Comparison of ENCODE assay signal across 19 cellular contexts in the genomic region with DNA sequence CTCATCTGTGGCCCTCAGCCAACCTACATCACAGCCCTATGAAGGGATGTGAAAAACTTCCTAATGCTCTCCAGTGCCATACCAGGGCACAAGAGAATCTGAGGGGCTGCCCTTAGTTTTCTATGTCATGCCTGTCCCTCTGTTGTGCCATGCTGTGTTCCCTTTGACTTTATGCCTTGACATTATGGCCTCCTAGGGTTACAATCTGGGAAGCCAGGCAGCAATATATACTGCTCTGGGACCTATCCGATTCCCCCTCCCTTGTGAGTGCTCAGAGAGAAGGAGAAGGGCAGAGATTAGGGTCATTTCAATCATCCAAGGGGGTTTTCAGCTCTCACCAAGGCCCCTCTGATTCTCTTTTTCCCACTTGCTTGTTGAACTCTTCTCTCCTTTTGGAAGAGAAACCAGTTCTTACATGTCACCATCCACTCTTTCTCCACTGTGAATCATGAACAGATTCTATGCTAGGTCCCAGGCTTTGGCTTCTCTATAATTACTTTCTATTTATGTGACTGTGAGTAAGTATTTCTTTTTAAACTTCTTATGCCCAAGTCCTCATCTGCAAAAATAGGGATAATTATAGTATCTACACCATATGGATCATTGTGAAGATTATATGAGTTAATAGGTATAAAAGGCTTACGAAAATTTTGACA. TPM values are rescaled to one million over a fixed set of nuclear protein-coding genes. Genes with fewer than 3 reads are reported as not detected.
A peak's percentile ranks its signal among the peaks of the same experiment; 100 is the strongest.
DNase-seq lines count a peak whose midpoint lies in the region; ATAC-seq, FAIRE-seq and TF ChIP-seq lines count a peak whose summit lies in the region.
"Had no signal": no experiment of that assay in that cellular context is flagged by ENCODE, and none has a peak within 500 bp of the region (broad histone marks: within the 10 kb centered on the region; RNA-seq: fewer than 3 reads in every experiment).

No MANE protein-coding gene starts in this region.

- peak overlapping the region in 1 of 2 experiments; percentile 48 for H3K14ac ChIP-seq in mesenchymal stem cell (ENCODE audit: low read length in 2 of 2)

- no TSS peak for BruUV-seq in HepG2 (replicated peaks; lab: Mats Ljungman, UMichigan)

- H3K27ac ChIP-seq in HepG2 (ENCODE audit: extremely low read length, insufficient read depth, low read length) (no peak overlapping the region), right lobe of liver (no peak overlapping the region), mesenchymal stem cell (ENCODE audit: low read length, poor library complexity, severe bottlenecking) (no peak overlapping the region)

- H4K20me1 ChIP-seq in HepG2 (ENCODE audit: insufficient read depth, low read length): no peaks in the 10 kb centered on the region

- no peak for DNase-seq in HepG2 (ENCODE audit: low spot score)
- no peak for DNase-seq in right lobe of liver
- DNase-seq in bronchial epithelial cell (ENCODE audit: low read depth): peak; percentile 72
- no peak for DNase-seq in mesenchymal stem cell
- DNase-seq in NCI-H2081 (lab: John Stamatoyannopoulos, UW): no peak
- no peak for DNase-seq in dedifferentiated amniotic fluid mesenchymal stem cell (ENCODE audit: extremely low spot score)
- DNase-seq in GM10266 (ENCODE audit: extremely low spot score): no peak
- DNase-seq: COR-L47; DMS153; H7; KG1; MG63; NCI-H1092; NCI-H526 treated with DMSO at 0.1 percent for 48 hours; NK-92 treated with Interleukin-12 subunit alpha and Interleukin-12 subunit beta, amount 100 ng/mL, for 24 hours; SHP77 treated with DMSO at 0.1 percent for 48 hours had no signal

- H3K9ac ChIP-seq in HepG2 (ENCODE audit: insufficient read depth, low read depth, low read length): no peak overlapping the region
- H3K9ac ChIP-seq in mesenchymal stem cell (ENCODE audit: low read length): no peak overlapping the region

- H2AFZ ChIP-seq in HepG2 (ENCODE audit: low read length): peak overlapping the region; percentile 6
- no peak overlapping the region for H2AFZ ChIP-seq in mesenchymal stem cell (ENCODE audit: low read depth, low read length)

- peak overlapping the region; percentile 17 to 37 for H3K4ac ChIP-seq in mesenchymal stem cell (ENCODE audit: low read depth in 1 of 2, low read length in 2 of 2)

- H3K36me3 ChIP-seq in HepG2 (replicated peaks in 1 of 2; ENCODE audit: control insufficient read depth in 1 of 2, insufficient read depth in 2 of 2, low read length in 2 of 2): no peaks in the 10 kb centered on the region
- H3K36me3 ChIP-seq in right lobe of liver: no peaks in the 10 kb centered on the region
- no peaks in the 10 kb centered on the region for H3K36me3 ChIP-seq in bronchial epithelial cell (ENCODE audit: control insufficient read depth, insufficient read depth, low read length)
- no peaks in the 10 kb centered on the region for H3K36me3 ChIP-seq in mesenchymal stem cell (ENCODE audit: control insufficient read depth in 1 of 2, insufficient read depth in 2 of 2, low read depth in 1 of 2, low read length in 2 of 2)
- H3K36me3 ChIP-seq: MG63 had no signal

- FAIRE-seq in HepG2 (lab: Jason Lieb, UNC) (no peak), bronchial epithelial cell (lab: Jason Lieb, UNC) (no peak)
- FAIRE-seq: GM19239 had no signal

- H3K23ac ChIP-seq in mesenchymal stem cell (ENCODE audit: low read length in 2 of 2): no peak overlapping the region

- WGBS in HepG2 (ENCODE audit: low lambda C conversion rate): over 99% methylated on average over 2 of the region's 2 CpGs
- 100% methylated on average over 1 of the region's 2 CpGs for WGBS in right lobe of liver (ENCODE audit: insufficient coverage, low coverage, low lambda C conversion rate, missing lambda C conversion rate)
- 100% methylated on average over 2 of the region's 2 CpGs for WGBS in mesenchymal stem cell

- POLR2A ChIA-PET in HepG2 (lab: Yijun Ruan, JAX): interaction anchor here (1.5 to 3.5 kb wide), 2 partner anchors 14 to 26 kb away, joined by 21 to 24 read pairs; partner anchors contain the start of genes FRK and NT5DC1

- no peak overlapping the region for H3K4me3 ChIP-seq in HepG2 (replicated peaks in 1 of 3; ENCODE audit: insufficient read depth in 1 of 3, low read depth in 2 of 3, low read length in 3 of 3)
- H3K4me3 ChIP-seq in right lobe of liver: no peak overlapping the region
- no peak overlapping the region for H3K4me3 ChIP-seq in bronchial epithelial cell (ENCODE audit: low read depth, low read length)
- no peak overlapping the region for H3K4me3 ChIP-seq in mesenchymal stem cell (ENCODE audit: insufficient read depth in 1 of 2, low read depth in 1 of 2, low read length in 2 of 2)
- H3K4me3 ChIP-seq: MG63 had no signal

- intact Hi-C loops in HepG2 (cut with micrococcal nuclease; ENCODE audit: unreplicated experiment) (no loop called here), right lobe of liver (cut with DNase I) (no loop called here)

- H4K8ac ChIP-seq in mesenchymal stem cell (ENCODE audit: low read length): no peak overlapping the region

- CTCF ChIA-PET in HepG2 (lab: Yijun Ruan, JAX; ENCODE audit: low intra/inter-chr PET ratio, low total read pairs): no interaction called here

- TF ChIP-seq CTCF in HepG2 (CRISPR knock-in tag; IDR thresholded peaks at IDR 0.05) (no peak), right lobe of liver (IDR thresholded peaks at IDR 0.05) (no peak), bronchial epithelial cell (IDR thresholded peaks at IDR 0.05; ENCODE audit: insufficient read depth, low read length, severe bottlenecking) (no peak), GM10266 (IDR thresholded peaks at IDR 0.05; ENCODE audit: control insufficient read depth, insufficient read depth, low read depth, missing control alignments) (no peak)

- no peaks in the 10 kb centered on the region for H3K79me1 ChIP-seq in mesenchymal stem cell (replicated peaks; ENCODE audit: low read length, poor library complexity, severe bottlenecking)

- no peaks in the 10 kb centered on the region for H3K27me3 ChIP-seq in HepG2 (ENCODE audit: control insufficient read depth in 1 of 2, insufficient read depth in 2 of 2, low read length in 2 of 2)
- no peaks in the 10 kb centered on the region for H3K27me3 ChIP-seq in right lobe of liver
- H3K27me3 ChIP-seq in bronchial epithelial cell (ENCODE audit: control insufficient read depth, insufficient read depth, low read length): no peaks in the 10 kb centered on the region
- H3K27me3 ChIP-seq in mesenchymal stem cell (ENCODE audit: control insufficient read depth in 1 of 2, insufficient read depth in 1 of 2, low read length in 2 of 2): no peaks in the 10 kb centered on the region
- H3K27me3 ChIP-seq: MG63 had no signal

- TF ChIP-seq POLR2A in HepG2 (IDR thresholded peaks at IDR 0.05; ENCODE audit: insufficient read depth in 1 of 2, low read depth in 2 of 2, low read length in 2 of 2): no peak
- no peak for TF ChIP-seq POLR2A in right lobe of liver (IDR thresholded peaks at IDR 0.05)

- no peak overlapping the region for H2BK120ac ChIP-seq in mesenchymal stem cell (ENCODE audit: low read depth, low read length)

- ATAC-seq in HepG2: no peak
- ATAC-seq in right lobe of liver: no peak
- ATAC-seq in HG02623 (IDR thresholded peaks at IDR 0.05; ENCODE audit: unreplicated experiment): no peak

- H3K79me2 ChIP-seq in HepG2 (ENCODE audit: insufficient read depth, low read length): no peaks in the 10 kb centered on the region

- H3K18ac ChIP-seq in mesenchymal stem cell (ENCODE audit: low read depth in 1 of 2, low read length in 2 of 2): no peak overlapping the region

- in situ Hi-C loops in HepG2 (cut with HindIII; ENCODE audit: extremely low pct_ligation_motif_present, low pct_unique_long_range_greater_than_20kb): no loop called here

- no peak overlapping the region for H2BK15ac ChIP-seq in mesenchymal stem cell (ENCODE audit: low read depth, poor library complexity, severe bottlenecking)

- no peak for TF ChIP-seq RAD21 in HepG2 (CRISPR knock-in tag; IDR thresholded peaks at IDR 0.05)

- no peak overlapping the region for H3K4me2 ChIP-seq in HepG2 (ENCODE audit: low read depth, low read length)
- H3K4me2 ChIP-seq in mesenchymal stem cell (ENCODE audit: low read length, poor library complexity, severe bottlenecking): no peak overlapping the region

- no peak overlapping the region for H2BK5ac ChIP-seq in mesenchymal stem cell (ENCODE audit: low read depth, low read length, poor library complexity, severe bottlenecking)

- H2BK12ac ChIP-seq in mesenchymal stem cell (ENCODE audit: low read length in 2 of 2): no peak overlapping the region

- H4K91ac ChIP-seq in mesenchymal stem cell (ENCODE audit: low read length): no peak overlapping the region

- no peak overlapping the region for H2AK5ac ChIP-seq in mesenchymal stem cell (ENCODE audit: low read length, severe bottlenecking)

- peaks cover 58% of the 10 kb centered on the region for H3K4me1 ChIP-seq in HepG2 (ENCODE audit: insufficient read depth, low read length)
- H3K4me1 ChIP-seq in right lobe of liver: peaks cover 0 to 9% (median 0%) of the 10 kb centered on the region in 4 donors
- peaks cover 2% of the 10 kb centered on the region for H3K4me1 ChIP-seq in mesenchymal stem cell (ENCODE audit: control insufficient read depth, insufficient read depth, low read depth, low read length)

- TF ChIP-seq EP300 in HepG2 (IDR thresholded peaks at IDR 0.05; ENCODE audit: low read depth in 2 of 2, low read length in 2 of 2): no peak
- TF ChIP-seq EP300 in HepG2 (CRISPR knock-in tag; IDR thresholded peaks at IDR 0.05; ENCODE audit: borderline replicate concordance): no peak

- H3K9me3 ChIP-seq in HepG2 (ENCODE audit: low read length) (no peaks in the 10 kb centered on the region), right lobe of liver (no peaks in the 10 kb centered on the region), mesenchymal stem cell (ENCODE audit: control insufficient read depth, low read length) (no peaks in the 10 kb centered on the region)
- H3K9me3 ChIP-seq: MG63 had no signal

RNA-seq across cellular contexts. Expression of gene FRK, which starts 14.2 kb away (rescaled TPM):
- total RNA-seq in HepG2 (2016; rRNA removed; fragmentation: Illumina TruSeq; extraction: Trizol): 2.9 and 4.5 TPM in 2 replicates
- 0.51 and 0.62 TPM in 2 replicates for total RNA-seq in HepG2 (2016; cell fraction: cytosol; rRNA removed; fragmentation: Illumina TruSeq; extraction: Trizol; ENCODE audit: low read depth)
- 2.9 and 4.1 TPM in 2 replicates for total RNA-seq in HepG2 (2016; cell fraction: insoluble cytoplasmic fraction; rRNA removed; fragmentation: Illumina TruSeq; extraction: Trizol)
- total RNA-seq in HepG2 (2016; cell fraction: membrane; rRNA removed; fragmentation: Illumina TruSeq; extraction: Trizol): 0.86 and 0.93 TPM in 2 replicates
- total RNA-seq in HepG2 (2016; cell fraction: nucleus; rRNA removed; fragmentation: Illumina TruSeq; extraction: Trizol): 6.1 and 6.5 TPM in 2 replicates
- polyA plus RNA-seq in HepG2 (2011; rRNA removed): 1.3 and 1.5 TPM in 2 replicates
- 0.56 and 1.2 TPM in 2 replicates for polyA plus RNA-seq in HepG2 (2011; cell fraction: cytosol; rRNA removed)
- 1.7 and 2.6 TPM in 2 replicates for polyA plus RNA-seq in HepG2 (2011; cell fraction: nucleus; rRNA removed)
- polyA plus RNA-seq in HepG2 (2012): 0.65 and 0.80 TPM in 2 replicates
- polyA plus RNA-seq in HepG2 (2016; cell fraction: cytosol; fragmentation: Illumina TruSeq; extraction: Trizol; ENCODE audit: low read depth): 0.08 and 0.10 TPM in 2 replicates
- polyA plus RNA-seq in HepG2 (2016; cell fraction: insoluble cytoplasmic fraction; fragmentation: Illumina TruSeq; extraction: Trizol; ENCODE audit: low read depth): 1.7 and 1.9 TPM in 2 replicates
- polyA plus RNA-seq in HepG2 (2016; cell fraction: membrane; fragmentation: Illumina TruSeq; extraction: Trizol; ENCODE audit: low read depth): 0.18 and 0.27 TPM in 2 replicates
- polyA plus RNA-seq in HepG2 (2016; cell fraction: nucleus; fragmentation: Illumina TruSeq; extraction: Trizol; ENCODE audit: insufficient read depth, low read depth): 2.1 and 2.6 TPM in 2 replicates
- polyA minus RNA-seq in HepG2 (2011; rRNA and poly(A)+ RNA removed; ENCODE audit: low replicate concordance): 5.6 and 8.1 TPM in 2 replicates
- polyA minus RNA-seq in HepG2 (2011; cell fraction: cytosol; rRNA and poly(A)+ RNA removed): 2.5 and 3.6 TPM in 2 replicates
- polyA minus RNA-seq in HepG2 (2011; cell fraction: nucleus; rRNA and poly(A)+ RNA removed): 16.5 and 22.3 TPM in 2 replicates
- 10 to 100 TPM in 4 of 6 experiments, 1 to 10 TPM in 2; 8.4 to 14.1 (median 11.9) TPM for total RNA-seq in right lobe of liver
- total RNA-seq in bronchial epithelial cell: 1.3 and 3.1 TPM in 2 replicates
- polyA plus RNA-seq in mesenchymal stem cell (2013, experiment 1 of 2): 0.03 TPM
- polyA plus RNA-seq in mesenchymal stem cell (2013, experiment 2 of 2): 0.04 TPM

RNA-seq across cellular contexts. Expression of gene NT5DC1, which starts 25.8 kb away (rescaled TPM):
- 56.1 and 90.6 TPM in 2 replicates for total RNA-seq in HepG2 (2016; rRNA removed; fragmentation: Illumina TruSeq; extraction: Trizol)
- 7.3 and 12.5 TPM in 2 replicates for total RNA-seq in HepG2 (2016; cell fraction: cytosol; rRNA removed; fragmentation: Illumina TruSeq; extraction: Trizol; ENCODE audit: low read depth)
- total RNA-seq in HepG2 (2016; cell fraction: insoluble cytoplasmic fraction; rRNA removed; fragmentation: Illumina TruSeq; extraction: Trizol): 54.8 and 88.2 TPM in 2 replicates
- 25.6 and 27.4 TPM in 2 replicates for total RNA-seq in HepG2 (2016; cell fraction: membrane; rRNA removed; fragmentation: Illumina TruSeq; extraction: Trizol)
- 46.5 and 53.8 TPM in 2 replicates for total RNA-seq in HepG2 (2016; cell fraction: nucleus; rRNA removed; fragmentation: Illumina TruSeq; extraction: Trizol)
- polyA plus RNA-seq in HepG2 (2011; rRNA removed): 22.1 and 27.0 TPM in 2 replicates
- 22.4 and 23.3 TPM in 2 replicates for polyA plus RNA-seq in HepG2 (2011; cell fraction: cytosol; rRNA removed)
- polyA plus RNA-seq in HepG2 (2011; cell fraction: nucleus; rRNA removed): 10.3 and 13.1 TPM in 2 replicates
- 28.1 and 28.8 TPM in 2 replicates for polyA plus RNA-seq in HepG2 (2012)
- polyA plus RNA-seq in HepG2 (2016; cell fraction: cytosol; fragmentation: Illumina TruSeq; extraction: Trizol; ENCODE audit: low read depth): 12.1 and 12.5 TPM in 2 replicates
- 81.9 and 84.6 TPM in 2 replicates for polyA plus RNA-seq in HepG2 (2016; cell fraction: insoluble cytoplasmic fraction; fragmentation: Illumina TruSeq; extraction: Trizol; ENCODE audit: low read depth)
- polyA plus RNA-seq in HepG2 (2016; cell fraction: membrane; fragmentation: Illumina TruSeq; extraction: Trizol; ENCODE audit: low read depth): 21.3 and 21.5 TPM in 2 replicates
- 34.4 and 35.2 TPM in 2 replicates for polyA plus RNA-seq in HepG2 (2016; cell fraction: nucleus; fragmentation: Illumina TruSeq; extraction: Trizol; ENCODE audit: insufficient read depth, low read depth)
- polyA minus RNA-seq in HepG2 (2011; rRNA and poly(A)+ RNA removed; ENCODE audit: low replicate concordance): 22.3 and 35.3 TPM in 2 replicates
- 38.6 and 39.5 TPM in 2 replicates for polyA minus RNA-seq in HepG2 (2011; cell fraction: cytosol; rRNA and poly(A)+ RNA removed)
- polyA minus RNA-seq in HepG2 (2011; cell fraction: nucleus; rRNA and poly(A)+ RNA removed): 40.2 and 44.4 TPM in 2 replicates
- 10 to 100 TPM in 4 of 6 experiments, 1 to 10 TPM in 2; 8.5 to 49.1 (median 34.8) TPM for total RNA-seq in right lobe of liver
- 3.4 and 5.6 TPM in 2 replicates for total RNA-seq in bronchial epithelial cell
- polyA plus RNA-seq in mesenchymal stem cell (2013, experiment 1 of 2): 12.5 TPM
- 12.2 TPM for polyA plus RNA-seq in mesenchymal stem cell (2013, experiment 2 of 2)

RNA-seq across cellular contexts. Expression of gene COL10A1, which starts 51.1 kb away (rescaled TPM):
- not detected in 2 replicates for total RNA-seq in HepG2 (2016; rRNA removed; fragmentation: Illumina TruSeq; extraction: Trizol)
- total RNA-seq in HepG2 (2016; cell fraction: cytosol; rRNA removed; fragmentation: Illumina TruSeq; extraction: Trizol; ENCODE audit: low read depth): not detected in 2 replicates
- 0.04 TPM in 1 of 2 replicates, not detected in the other for total RNA-seq in HepG2 (2016; cell fraction: insoluble cytoplasmic fraction; rRNA removed; fragmentation: Illumina TruSeq; extraction: Trizol)
- total RNA-seq in HepG2 (2016; cell fraction: membrane; rRNA removed; fragmentation: Illumina TruSeq; extraction: Trizol): not detected in 2 replicates
- total RNA-seq in HepG2 (2016; cell fraction: nucleus; rRNA removed; fragmentation: Illumina TruSeq; extraction: Trizol): not detected in 2 replicates
- 0.07 TPM in 2 replicates for polyA plus RNA-seq in HepG2 (2011; rRNA removed)
- polyA plus RNA-seq in HepG2 (2011; cell fraction: cytosol; rRNA removed): 0.03 and 0.05 TPM in 2 replicates
- polyA plus RNA-seq in HepG2 (2011; cell fraction: nucleus; rRNA removed): not detected in 2 replicates
- polyA plus RNA-seq in HepG2 (2012): 0.07 and 0.12 TPM in 2 replicates
- polyA plus RNA-seq in HepG2 (2016; cell fraction: cytosol; fragmentation: Illumina TruSeq; extraction: Trizol; ENCODE audit: low read depth): not detected in 2 replicates
- not detected in 2 replicates for polyA plus RNA-seq in HepG2 (2016; cell fraction: insoluble cytoplasmic fraction; fragmentation: Illumina TruSeq; extraction: Trizol; ENCODE audit: low read depth)
- not detected in 2 replicates for polyA plus RNA-seq in HepG2 (2016; cell fraction: membrane; fragmentation: Illumina TruSeq; extraction: Trizol; ENCODE audit: low read depth)
- not detected in 2 replicates for polyA plus RNA-seq in HepG2 (2016; cell fraction: nucleus; fragmentation: Illumina TruSeq; extraction: Trizol; ENCODE audit: insufficient read depth, low read depth)
- polyA minus RNA-seq in HepG2 (2011; rRNA and poly(A)+ RNA removed; ENCODE audit: low replicate concordance): 0.30 TPM in 1 of 2 replicates, not detected in the other
- polyA minus RNA-seq in HepG2 (2011; cell fraction: cytosol; rRNA and poly(A)+ RNA removed): not detected in 2 replicates
- polyA minus RNA-seq in HepG2 (2011; cell fraction: nucleus; rRNA and poly(A)+ RNA removed): 0.13 TPM in 1 of 2 replicates, not detected in the other
- 10 to 100 TPM in 1 of 6 experiments, under 1 TPM in 1, not detected in 4; 0.12 to 23.4 TPM for total RNA-seq in right lobe of liver
- not detected in 2 replicates for total RNA-seq in bronchial epithelial cell
- polyA plus RNA-seq in mesenchymal stem cell (2013, experiment 1 of 2): 0.01 TPM
- not detected for polyA plus RNA-seq in mesenchymal stem cell (2013, experiment 2 of 2)
- total RNA-seq: H7, OCI-LY7 had no signal
